ENCODE assay signal across 8 cellular contexts in the genomic region with DNA sequence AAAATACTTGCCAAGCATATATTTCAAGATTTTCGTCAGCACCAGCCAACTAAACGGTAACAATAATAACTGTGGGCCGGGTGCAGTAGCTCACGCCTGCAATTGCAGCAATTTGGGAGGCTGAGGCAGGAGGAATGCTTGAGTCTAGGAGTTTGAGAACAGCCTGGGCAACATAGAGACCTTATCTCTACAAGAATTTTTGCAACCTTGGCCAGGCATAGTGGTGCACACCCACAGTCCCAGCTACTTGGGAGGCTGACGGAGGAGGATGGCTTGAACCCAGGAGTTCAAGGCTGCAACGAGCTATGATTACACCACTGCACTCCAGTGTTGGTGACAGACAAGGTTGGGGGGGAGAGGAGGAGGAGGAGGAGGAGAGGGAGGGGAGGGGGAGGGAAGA.
"Had no signal": no experiment of that assay in that cellular context is flagged by ENCODE, and none has a peak within 500 bp of the region (broad histone marks: within the 10 kb centered on the region; RNA-seq: fewer than 3 reads in every experiment).

No MANE protein-coding gene starts in this region.

- H3K36me3 ChIP-seq: HAP-1 had no signal

- H3K27ac ChIP-seq: GM23248, HL-60 had no signal

- H3K4me1 ChIP-seq: HAP-1 had no signal

- H3K9me3 ChIP-seq: HAP-1 had no signal

- H3K4me3 ChIP-seq: GM23248, HAP-1 had no signal

- ATAC-seq: HCT116, HepG2 had no signal

- DNase-seq: GM23248, GOT3, H7, HFFc6 had no signal
